25 cellular contexts compared by ENCODE assay signal in the genomic region with DNA sequence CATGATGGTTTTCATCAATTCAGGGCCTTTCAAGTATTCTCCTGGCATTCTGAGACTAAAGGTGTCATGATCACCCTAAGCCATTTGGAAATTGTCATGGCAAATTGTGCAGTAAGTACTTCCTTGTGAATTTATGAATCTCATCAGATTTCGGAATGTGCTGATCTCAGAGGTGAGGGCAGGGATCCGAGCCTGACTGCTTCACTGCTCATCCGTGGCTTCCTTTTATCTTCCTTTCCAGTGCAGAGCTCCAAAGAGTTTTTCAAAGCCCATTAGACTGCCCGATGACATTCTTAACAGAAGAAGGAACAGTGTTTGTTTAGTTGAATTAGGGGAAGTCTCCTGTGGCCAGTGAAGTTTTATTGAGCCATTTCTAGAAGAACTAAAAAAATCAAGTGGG.
DNase-seq lines count a peak whose midpoint lies in the region; ATAC-seq, FAIRE-seq and TF ChIP-seq lines count a peak whose summit lies in the region.
"Had no signal": no experiment of that assay in that cellular context is flagged by ENCODE, and none has a peak within 500 bp of the region (broad histone marks: within the 10 kb centered on the region; RNA-seq: fewer than 3 reads in every experiment).

No MANE protein-coding gene starts in this region.

- DNase-seq in DMS79 treated with DMSO at 0.1 percent for 48 hours (lab: John Stamatoyannopoulos, UW) (peak; percentile 19), esophagus muscularis mucosa (ENCODE audit: extremely low spot score) (peak; percentile 66), renal cortical epithelial cell (ENCODE audit: low read depth) (peak; percentile 7), NCI-H345 treated with DMSO at 0.1 percent for 48 hours (lab: John Stamatoyannopoulos, UW; ENCODE audit: unreplicated experiment) (no peak), GM12891 (ENCODE audit: insufficient read length, low spot score) (no peak)
- DNase-seq: AML-193; Caco-2; CD8-positive, alpha-beta T cell; DMS 273 treated with DMSO at 0.1 percent for 48 hours; GOT3; NCI-H1092; NCI-H1436; NCI-H187; NCI-H2081 treated with DMSO at 0.1 percent for 48 hours; NCI-H446 treated with DMSO at 0.1 percent for 48 hours; NCI-H69; SHP77 treated with DMSO at 0.1 percent for 48 hours had no signal

- TF ChIP-seq CTCF in esophagus muscularis mucosa (IDR thresholded peaks at IDR 0.05): no peak

- TF ChIP-seq EP300 in esophagus muscularis mucosa (IDR thresholded peaks at IDR 0.05): no peak

- H3K4me3 ChIP-seq in BLaER1: no peak overlapping the region
- no peak overlapping the region for H3K4me3 ChIP-seq in esophagus muscularis mucosa
- H3K4me3 ChIP-seq: HAP-1 had no signal

- H4K20me1 ChIP-seq in BLaER1: no peaks in the 10 kb centered on the region

- TF ChIP-seq POLR2A in esophagus muscularis mucosa (IDR thresholded peaks at IDR 0.05; ENCODE audit: low read depth) (no peak), GM12891 (IDR thresholded peaks at IDR 0.05; ENCODE audit: low read depth, low read length) (no peak)

- no peak overlapping the region for H3K27ac ChIP-seq in BLaER1
- H3K27ac ChIP-seq in esophagus muscularis mucosa (replicated peaks in 1 of 4): no peak overlapping the region
- H3K27ac ChIP-seq: C4-2B, HL-60, KMS-11 had no signal

- no peak for ATAC-seq in GM18873 (IDR thresholded peaks at IDR 0.05; ENCODE audit: low FRiP score, unreplicated experiment)
- ATAC-seq: CD8-positive, alpha-beta T cell; Panc1 had no signal

- H3K4me1 ChIP-seq in BLaER1 (peaks cover 17% of the 10 kb centered on the region), esophagus muscularis mucosa (no peaks in the 10 kb centered on the region)
- H3K4me1 ChIP-seq: Caco-2, HAP-1 had no signal

- H3K9me3 ChIP-seq in BLaER1: no peaks in the 10 kb centered on the region
- no peaks in the 10 kb centered on the region for H3K9me3 ChIP-seq in esophagus muscularis mucosa
- H3K9me3 ChIP-seq: Caco-2, HAP-1 had no signal

- intact Hi-C loops in esophagus muscularis mucosa (cut with DNase I): no loop called here

- 67% methylated on average over 4 of the region's 4 CpGs for WGBS in esophagus muscularis mucosa

- H3K36me3 ChIP-seq in BLaER1: no peaks in the 10 kb centered on the region
- no peaks in the 10 kb centered on the region for H3K36me3 ChIP-seq in esophagus muscularis mucosa
- H3K36me3 ChIP-seq: HAP-1 had no signal

- FAIRE-seq in GM12891 (lab: Jason Lieb, UNC): no peak
- FAIRE-seq: A204.1 had no signal

- peak overlapping the region; percentile 58 for H3K4me2 ChIP-seq in BLaER1
- H3K4me2 ChIP-seq: KMS-11 had no signal

- H3K27me3 ChIP-seq in BLaER1: no peaks in the 10 kb centered on the region
- H3K27me3 ChIP-seq in esophagus muscularis mucosa: no peaks in the 10 kb centered on the region

- no peak overlapping the region for H3K9ac ChIP-seq in BLaER1
- H3K9ac ChIP-seq: KMS-11 had no signal

TF ChIP-seq in GM12891, 5 proteins besides CTCF, POLR2A, EP300 and RAD21:
- TF ChIP-seq SPI1 (IDR thresholded peaks at IDR 0.05; ENCODE audit: low read depth, low read length): no peak
- no peak for TF ChIP-seq POLR2AphosphoS5 (IDR thresholded peaks at IDR 0.05; ENCODE audit: low read depth, low read length)
- no peak for TF ChIP-seq TAF1 (IDR thresholded peaks at IDR 0.05; ENCODE audit: low read depth, low read length)
- TF ChIP-seq POU2F2 (IDR thresholded peaks at IDR 0.05; ENCODE audit: low read depth, low read length): no peak
- TF ChIP-seq PAX5 (IDR thresholded peaks at IDR 0.05; ENCODE audit: insufficient read depth, low read length, severe bottlenecking): no peak
TF ChIP-seq in GM12891: peak in this region for 0.

Comparison
In these comparisons a context has a peak if more than half of its experiments do, and no peak if none do; other contexts are left out.
1. DNase-seq: peak in DMS79 treated with DMSO at 0.1 percent for 48 hours (single experiment), esophagus muscularis mucosa (single experiment) and renal cortical epithelial cell (single experiment); none in NCI-H345 treated with DMSO at 0.1 percent for 48 hours (single experiment) and GM12891 (single experiment).